Comparison of ENCODE assay signal across 16 cellular contexts in genomic region chr11:46410021-46410420, GRCh38. TPM values are rescaled to one million over a fixed set of nuclear protein-coding genes. Genes with fewer than 3 reads are reported as not detected.
DNase-seq lines count a peak whose midpoint lies in the region; ATAC-seq and TF ChIP-seq lines count a peak whose summit lies in the region.
"Had no signal": no experiment of that assay in that cellular context is flagged by ENCODE, and none has a peak within 500 bp of the region (broad histone marks: within the 10 kb centered on the region; RNA-seq: fewer than 3 reads in every experiment).

No MANE protein-coding gene starts in this region.

- H3K9me3 Mint-ChIP-seq in glutamatergic neuron (ENCODE audit: unreplicated experiment): peaks cover 11% of the 10 kb centered on the region
- H3K9me3 Mint-ChIP-seq in activated CD4-positive, alpha-beta T cell treated with anti-CD3 and anti-CD28 coated beads, Interleukin-2, amount 10 ng/mL, durations not matched to agents 24 days and 14 days: no peaks in the 10 kb centered on the region
- H3K9me3 Mint-ChIP-seq: activated CD4-positive, alpha-beta memory T cell treated with anti-CD3 and anti-CD28 coated beads, Interleukin-2, amount 10 ng/mL, durations not matched to agents 7 days and 5 days; naive thymus-derived CD8-positive, alpha-beta T cell; stimulated activated memory B cell treated with anti-CD40 and anti-IgM and Interleukin-4, amounts not matched to agents 10 μg/mL and 1 μg/mL and 100 μg/mL, for 72 hours had no signal

- no peaks in the 10 kb centered on the region for H3K36me3 Mint-ChIP-seq in glutamatergic neuron (ENCODE audit: unreplicated experiment)
- peaks cover 36% of the 10 kb centered on the region for H3K36me3 Mint-ChIP-seq in activated CD4-positive, alpha-beta T cell treated with anti-CD3 and anti-CD28 coated beads, Interleukin-2, amount 10 ng/mL, durations not matched to agents 24 days and 14 days (ENCODE audit: low read depth)

- peak overlapping the region; percentile 70 for H3K27ac Mint-ChIP-seq in glutamatergic neuron (ENCODE audit: unreplicated experiment)
- H3K27ac Mint-ChIP-seq in activated CD4-positive, alpha-beta T cell treated with anti-CD3 and anti-CD28 coated beads, Interleukin-2, amount 10 ng/mL, durations not matched to agents 24 days and 14 days: no peak overlapping the region
- H3K27ac Mint-ChIP-seq: activated CD4-positive, alpha-beta memory T cell treated with anti-CD3 and anti-CD28 coated beads, Interleukin-2, amount 10 ng/mL, durations not matched to agents 7 days and 5 days; naive thymus-derived CD8-positive, alpha-beta T cell; stimulated activated memory B cell treated with anti-CD40 and anti-IgM and Interleukin-4, amounts not matched to agents 10 μg/mL and 1 μg/mL and 100 μg/mL, for 72 hours had no signal

- H3K9ac ChIP-seq in colonic mucosa (ENCODE audit: low read depth in 2 of 2, low read length in 2 of 2): no peak overlapping the region
- H3K9ac ChIP-seq: BLaER1 had no signal

- peak overlapping the region; percentile 59 for H3K27ac ChIP-seq in WERI-Rb-1
- H3K27ac ChIP-seq in colonic mucosa: no peak overlapping the region
- H3K27ac ChIP-seq: BLaER1 had no signal

- peak; percentile 21 for DNase-seq in COLO668 (lab: John Stamatoyannopoulos, UW; ENCODE audit: unreplicated experiment)
- DNase-seq in HT-29 (ENCODE audit: low spot score): peak; percentile 25
- DNase-seq in WERI-Rb-1: peak; percentile 80
- DNase-seq in glutamatergic neuron: peak; percentile 59
- no peak for DNase-seq in activated CD4-positive, alpha-beta T cell treated with anti-CD3 and anti-CD28 coated beads, Interleukin-2, amount 10 ng/mL, durations not matched to agents 24 days and 14 days
- DNase-seq in colonic mucosa: no peak
- DNase-seq in NCI-H1694 treated with DMSO at 0.1 percent for 48 hours (lab: John Stamatoyannopoulos, UW): no peak
- DNase-seq: activated CD4-positive, alpha-beta memory T cell treated with anti-CD3 and anti-CD28 coated beads, Interleukin-2, amount 10 ng/mL, durations not matched to agents 7 days and 5 days; activated naive CD4-positive, alpha-beta T cell treated with anti-CD3 and anti-CD28 coated beads, Interleukin-2, amount 50 U/mL, for 16 hours; effector memory CD4-positive, alpha-beta T cell; naive thymus-derived CD8-positive, alpha-beta T cell; NCI-H2171; stimulated activated CD4-positive, alpha-beta T cell treated with anti-CD3 and anti-CD28 coated beads, Interleukin-15, amount 100 ng/mL, for 24 hours had no signal

- ATAC-seq in HG03469 (IDR thresholded peaks at IDR 0.05; ENCODE audit: unreplicated experiment): no peak
- ATAC-seq: naive thymus-derived CD8-positive, alpha-beta T cell; stimulated activated memory B cell treated with anti-CD40 and anti-IgM and Interleukin-4, amounts not matched to agents 10 μg/mL and 1 μg/mL and 100 μg/mL, for 72 hours had no signal

- TF ChIP-seq CTCF in WERI-Rb-1 (IDR thresholded peaks at IDR 0.05; ENCODE audit: low read depth, low read length): peak; percentile 87
- TF ChIP-seq CTCF in glutamatergic neuron (IDR thresholded peaks at IDR 0.05; ENCODE audit: partially characterized antibody, unreplicated experiment): no peak
- TF ChIP-seq CTCF in colonic mucosa (IDR thresholded peaks at IDR 0.05): no peak

- intact Hi-C loops in activated CD4-positive, alpha-beta T cell treated with anti-CD3 and anti-CD28 coated beads, Interleukin-2, amount 10 ng/mL, durations not matched to agents 24 days and 14 days (cut with micrococcal nuclease): no loop called here
- intact Hi-C loops in colonic mucosa (cut with DNase I): no loop called here

- no peaks in the 10 kb centered on the region for H3K4me1 ChIP-seq in colonic mucosa

- peaks cover 7% of the 10 kb centered on the region for H3K27me3 Mint-ChIP-seq in glutamatergic neuron (ENCODE audit: unreplicated experiment)
- H3K27me3 Mint-ChIP-seq in activated CD4-positive, alpha-beta T cell treated with anti-CD3 and anti-CD28 coated beads, Interleukin-2, amount 10 ng/mL, durations not matched to agents 24 days and 14 days: no peaks in the 10 kb centered on the region
- H3K27me3 Mint-ChIP-seq: activated CD4-positive, alpha-beta memory T cell treated with anti-CD3 and anti-CD28 coated beads, Interleukin-2, amount 10 ng/mL, durations not matched to agents 7 days and 5 days; naive thymus-derived CD8-positive, alpha-beta T cell; stimulated activated memory B cell treated with anti-CD40 and anti-IgM and Interleukin-4, amounts not matched to agents 10 μg/mL and 1 μg/mL and 100 μg/mL, for 72 hours had no signal

- H3K4me3 ChIP-seq in WERI-Rb-1 (ENCODE audit: low read depth, low read length): no peak overlapping the region
- no peak overlapping the region for H3K4me3 ChIP-seq in colonic mucosa
- H3K4me3 ChIP-seq: BLaER1 had no signal

- H3K4me3 Mint-ChIP-seq in glutamatergic neuron (ENCODE audit: unreplicated experiment): peak overlapping the region; percentile 38
- H3K4me3 Mint-ChIP-seq in activated CD4-positive, alpha-beta T cell treated with anti-CD3 and anti-CD28 coated beads, Interleukin-2, amount 10 ng/mL, durations not matched to agents 24 days and 14 days: no peak overlapping the region
- H3K4me3 Mint-ChIP-seq: activated CD4-positive, alpha-beta memory T cell treated with anti-CD3 and anti-CD28 coated beads, Interleukin-2, amount 10 ng/mL, durations not matched to agents 7 days and 5 days; naive thymus-derived CD8-positive, alpha-beta T cell; stimulated activated memory B cell treated with anti-CD40 and anti-IgM and Interleukin-4, amounts not matched to agents 10 μg/mL and 1 μg/mL and 100 μg/mL, for 72 hours had no signal

- H3K9me3 ChIP-seq in WERI-Rb-1 (ENCODE audit: severe bottlenecking) (no peaks in the 10 kb centered on the region), colonic mucosa (no peaks in the 10 kb centered on the region)
- H3K9me3 ChIP-seq: BLaER1 had no signal

- no peaks in the 10 kb centered on the region for H3K27me3 ChIP-seq in WERI-Rb-1 (ENCODE audit: insufficient read depth, low read depth, severe bottlenecking)
- no peaks in the 10 kb centered on the region for H3K27me3 ChIP-seq in colonic mucosa
- H3K27me3 ChIP-seq: BLaER1 had no signal

- peaks cover 16% of the 10 kb centered on the region for H3K4me1 Mint-ChIP-seq in glutamatergic neuron (ENCODE audit: low read depth, unreplicated experiment)
- peaks cover 6% of the 10 kb centered on the region for H3K4me1 Mint-ChIP-seq in activated CD4-positive, alpha-beta T cell treated with anti-CD3 and anti-CD28 coated beads, Interleukin-2, amount 10 ng/mL, durations not matched to agents 24 days and 14 days
- H3K4me1 Mint-ChIP-seq: activated CD4-positive, alpha-beta memory T cell treated with anti-CD3 and anti-CD28 coated beads, Interleukin-2, amount 10 ng/mL, durations not matched to agents 7 days and 5 days; stimulated activated memory B cell treated with anti-CD40 and anti-IgM and Interleukin-4, amounts not matched to agents 10 μg/mL and 1 μg/mL and 100 μg/mL, for 72 hours had no signal

- peaks cover 78% of the 10 kb centered on the region for H3K36me3 ChIP-seq in WERI-Rb-1
- no peaks in the 10 kb centered on the region for H3K36me3 ChIP-seq in colonic mucosa

RNA-seq across cellular contexts. Expression of gene CHRM4, which starts 18.4 kb away (rescaled TPM):
- total RNA-seq in HT-29 (2014; rRNA removed; shearing (Covaris generic)): 0.05 and 0.70 TPM in 2 replicates
- total RNA-seq in glutamatergic neuron (ENCODE audit: unreplicated experiment): 8.5 TPM
- total RNA-seq in activated CD4-positive, alpha-beta T cell treated with anti-CD3 and anti-CD28 coated beads, Interleukin-2, amount 10 ng/mL, durations not matched to agents 24 days and 14 days: 0.80 and 0.84 TPM in 2 replicates
- under 1 TPM; 0.42 to 0.49 TPM for total RNA-seq in colonic mucosa

RNA-seq across cellular contexts. Expression of gene MDK, which starts 28.6 kb away (rescaled TPM):
- 90.8 and 110 TPM in 2 replicates for total RNA-seq in HT-29 (2014; rRNA removed; shearing (Covaris generic))
- 846 TPM for total RNA-seq in glutamatergic neuron (ENCODE audit: unreplicated experiment)
- 5.4 and 7.1 TPM in 2 replicates for total RNA-seq in activated CD4-positive, alpha-beta T cell treated with anti-CD3 and anti-CD28 coated beads, Interleukin-2, amount 10 ng/mL, durations not matched to agents 24 days and 14 days
- total RNA-seq in colonic mucosa: 10 to 100 TPM; 80.4 to 98.9 TPM

Comparison
In these comparisons a context has a peak if more than half of its experiments do, and no peak if none do; other contexts are left out.
1. DNase-seq: peak in COLO668 (single experiment), HT-29 (single experiment), WERI-Rb-1 (single experiment) and glutamatergic neuron (single experiment); none in activated CD4-positive, alpha-beta T cell treated with anti-CD3 and anti-CD28 coated beads, Interleukin-2, amount 10 ng/mL, durations not matched to agents 24 days and 14 days (single experiment), colonic mucosa (single experiment) and NCI-H1694 treated with DMSO at 0.1 percent for 48 hours (single experiment).
2. RNA of gene MDK, which starts 28.6 kb away (total RNA-seq): 846 TPM in glutamatergic neuron (single experiment), 90.8 to 110 TPM in HT-29 and 80.4 to 98.9 TPM in colonic mucosa; 5.4 to 7.1 TPM in activated CD4-positive, alpha-beta T cell treated with anti-CD3 and anti-CD28 coated beads, Interleukin-2, amount 10 ng/mL, durations not matched to agents 24 days and 14 days; every median in the first group is over 10 times any median in the second.